In the genomic region with DNA sequence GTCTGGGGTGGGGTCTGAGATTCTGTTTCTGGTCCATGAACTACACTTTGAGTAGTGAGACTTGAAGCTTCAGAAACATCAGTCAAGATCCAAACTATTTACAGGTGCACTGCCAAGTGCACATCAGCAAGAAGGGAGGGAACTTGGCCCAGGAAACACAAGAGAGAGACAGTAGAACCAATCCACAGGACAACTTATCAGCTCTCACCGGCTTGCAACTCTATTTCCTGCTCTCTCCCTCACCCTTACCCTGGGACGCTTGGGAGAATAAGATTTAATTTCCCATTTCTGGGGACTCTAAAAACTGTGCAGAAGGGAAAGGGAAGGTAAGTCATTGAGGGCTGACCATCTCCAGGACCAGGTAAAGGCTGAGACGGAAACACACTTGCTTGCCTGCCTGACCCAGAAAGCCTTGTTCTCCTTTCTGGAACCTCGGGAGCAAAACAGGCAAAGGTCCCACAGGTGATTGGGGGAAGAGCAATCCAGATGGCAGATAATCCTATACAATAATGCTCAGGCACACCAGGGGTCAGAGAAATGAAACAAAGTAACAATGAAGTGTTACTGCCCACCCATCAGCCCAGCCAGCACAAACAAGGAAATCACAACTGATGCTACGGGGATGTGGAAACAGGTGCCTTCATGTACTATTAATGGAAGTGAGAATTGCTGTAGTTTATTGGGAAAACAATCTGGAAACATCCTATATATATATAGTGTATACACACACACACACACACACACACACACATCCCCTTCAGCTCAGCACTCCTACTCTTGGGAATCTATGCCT, we compare ENCODE assay signal across 18 cellular contexts.
"Had no signal": no experiment of that assay in that cellular context is flagged by ENCODE, and none has a peak within 500 bp of the region (broad histone marks: within the 10 kb centered on the region; RNA-seq: fewer than 3 reads in every experiment).

No MANE protein-coding gene starts in this region.

- H3K36me3 ChIP-seq: left lung, stomach, uterus had no signal

- H3K9me3 ChIP-seq: left lung, stomach, uterus had no signal

- DNase-seq: activated CD4-positive, CD25-positive, alpha-beta regulatory T cell; activated effector memory CD4-positive, alpha-beta T cell treated with anti-CD3 and anti-CD28 coated beads, Interleukin-2, amount 50 U/mL, for 16 hours; activated T-cell treated with anti-CD3 and anti-CD28 coated beads, Interleukin-2, amount 50 U/mL, for 24 hours; amygdala; dorsolateral prefrontal cortex; foreskin keratinocyte; head of caudate nucleus; left lung; mesenchymal stem cell; stimulated activated CD4-positive, alpha-beta T cell treated with anti-CD3 and anti-CD28 coated beads, Interleukin-15, amount 100 ng/mL, for 24 hours; stimulated activated CD4-positive, alpha-beta T cell treated with anti-CD3 and anti-CD28 coated beads, Interleukin-4, amount 100 ng/mL, for 24 hours; stomach; T-cell; uterus had no signal

- H3K36me3 Mint-ChIP-seq: activated naive CD8-positive, alpha-beta T cell; brain; T-cell had no signal

- H3K27me3 Mint-ChIP-seq: activated naive CD8-positive, alpha-beta T cell; activated T-cell treated with anti-CD3 and anti-CD28 coated beads, Interleukin-2, amount 50 U/mL, for 24 hours; brain; T-cell had no signal

- H2AFZ ChIP-seq: parathyroid adenoma had no signal

- H3K27me3 ChIP-seq: dorsolateral prefrontal cortex, foreskin keratinocyte, left lung, stomach, uterus had no signal

- H3K27ac ChIP-seq: dorsolateral prefrontal cortex, foreskin keratinocyte, left lung, parathyroid adenoma, uterus had no signal

- FAIRE-seq: keratinocyte had no signal

- H3K9me3 Mint-ChIP-seq: activated T-cell treated with anti-CD3 and anti-CD28 coated beads, Interleukin-2, amount 50 U/mL, for 24 hours; brain; T-cell had no signal

- H3K4me3 Mint-ChIP-seq: activated naive CD8-positive, alpha-beta T cell; activated T-cell treated with anti-CD3 and anti-CD28 coated beads, Interleukin-2, amount 50 U/mL, for 24 hours; brain; T-cell had no signal

- H3K4me3 ChIP-seq: dorsolateral prefrontal cortex, left lung, stomach, uterus had no signal

- H3K9ac ChIP-seq: parathyroid adenoma had no signal

- H3K27ac Mint-ChIP-seq: activated naive CD8-positive, alpha-beta T cell; activated T-cell treated with anti-CD3 and anti-CD28 coated beads, Interleukin-2, amount 50 U/mL, for 24 hours; T-cell had no signal

- ATAC-seq: foreskin keratinocyte, left lung, T-cell had no signal

- H3K4me1 ChIP-seq: foreskin keratinocyte, left lung, parathyroid adenoma had no signal
